Comparison of ENCODE assay signal across 20 cellular contexts in the genomic region with DNA sequence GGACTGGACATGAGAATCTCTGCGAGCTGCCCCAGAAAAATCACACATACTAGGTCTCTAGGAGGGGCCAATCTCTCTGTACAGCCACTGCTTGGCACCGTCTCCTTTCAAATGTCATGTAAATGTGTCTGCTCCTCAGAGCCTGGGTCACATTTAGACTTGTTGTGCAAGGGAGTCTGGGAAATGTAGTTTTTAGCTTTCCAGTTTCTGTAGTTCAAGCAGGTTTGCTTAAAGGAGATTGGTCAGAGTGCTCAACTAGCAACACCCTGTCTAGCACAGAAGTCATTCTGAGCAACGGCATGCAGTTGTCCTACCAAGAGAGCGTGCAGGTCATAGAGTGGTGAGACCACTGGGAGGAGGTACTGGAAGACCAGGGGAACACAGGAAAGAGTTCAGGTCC.
DNase-seq lines count a peak whose midpoint lies in the region; ATAC-seq, FAIRE-seq and TF ChIP-seq lines count a peak whose summit lies in the region.
"Had no signal": no experiment of that assay in that cellular context is flagged by ENCODE, and none has a peak within 500 bp of the region (broad histone marks: within the 10 kb centered on the region; RNA-seq: fewer than 3 reads in every experiment).

No MANE protein-coding gene starts in this region.

- no peaks in the 10 kb centered on the region for H3K9me3 ChIP-seq in GM23248 (ENCODE audit: low read depth)
- no peaks in the 10 kb centered on the region for H3K9me3 ChIP-seq in NT2/D1 (ENCODE audit: insufficient read depth, low read length)
- H3K9me3 ChIP-seq in endothelial cell of umbilical vein (replicated peaks; ENCODE audit: control insufficient read depth, insufficient read depth, low read length), result no peaks in the 10 kb centered on the region
- H3K9me3 ChIP-seq in mucosa of descending colon, result no peaks in the 10 kb centered on the region
- H3K9me3 ChIP-seq in CD8-positive, alpha-beta T cell (ENCODE audit: low read length), result no peaks in the 10 kb centered on the region
- H3K9me3 ChIP-seq: BLaER1 treated with 17β-estradiol and CSF1 and Interleukin-3, amounts not matched to agents 10 nM and 100 nM; gastroesophageal sphincter; spleen; uterus had no signal

- H3K9me3 Mint-ChIP-seq in CD8-positive, alpha-beta T cell, result no peaks in the 10 kb centered on the region
- H3K9me3 Mint-ChIP-seq: endodermal cell; IgD-negative memory B cell; stimulated activated naive CD8-positive, alpha-beta T cell treated with anti-CD3 and anti-CD28 coated beads, Interleukin-15, amount 100 ng/mL, for 72 hours had no signal

- no TSS peak for BruUV-seq in endothelial cell of umbilical vein (replicated peaks; lab: Mats Ljungman, UMichigan)

- peaks cover 13% of the 10 kb centered on the region for H3K27me3 ChIP-seq in GM23248 (replicated peaks; ENCODE audit: insufficient read depth)
- no peaks in the 10 kb centered on the region for H3K27me3 ChIP-seq in NT2/D1 (ENCODE audit: insufficient read depth, insufficient read length)
- no peaks in the 10 kb centered on the region for H3K27me3 ChIP-seq in endothelial cell of umbilical vein (ENCODE audit: control insufficient read depth in 2 of 2, insufficient read depth in 2 of 2, low read length in 2 of 2)
- no peaks in the 10 kb centered on the region for H3K27me3 ChIP-seq in CD8-positive, alpha-beta T cell (ENCODE audit: insufficient read depth, low read length)
- H3K27me3 ChIP-seq: brain microvascular endothelial cell, gastroesophageal sphincter, spleen, uterus had no signal

- H3K36me3 ChIP-seq in GM23248 (ENCODE audit: low read depth) (no peaks in the 10 kb centered on the region), NT2/D1 (ENCODE audit: insufficient read depth, insufficient read length, low read length) (no peaks in the 10 kb centered on the region), endothelial cell of umbilical vein (ENCODE audit: control insufficient read depth in 2 of 2, extremely low read depth in 1 of 2, insufficient read depth in 2 of 2, low read length in 2 of 2) (no peaks in the 10 kb centered on the region), mucosa of descending colon (ENCODE audit: low read depth) (no peaks in the 10 kb centered on the region)
- no peaks in the 10 kb centered on the region for H3K36me3 ChIP-seq in CD8-positive, alpha-beta T cell (ENCODE audit: insufficient read depth, low read length)
- H3K36me3 ChIP-seq: BLaER1 treated with 17β-estradiol and CSF1 and Interleukin-3, amounts not matched to agents 10 nM and 100 nM; brain microvascular endothelial cell; gastroesophageal sphincter; spleen; uterus had no signal

- TF ChIP-seq POLR2A in endothelial cell of umbilical vein (IDR thresholded peaks at IDR 0.05; ENCODE audit: low read depth, low read length), result no peak

- no peak overlapping the region for H3K9ac ChIP-seq in GM23248
- no peak overlapping the region for H3K9ac ChIP-seq in NT2/D1 (ENCODE audit: insufficient read length, low read depth)
- H3K9ac ChIP-seq in endothelial cell of umbilical vein (replicated peaks; ENCODE audit: extremely low read depth, insufficient read depth, low read length), result no peak overlapping the region
- H3K9ac ChIP-seq: BLaER1 treated with 17β-estradiol and CSF1 and Interleukin-3, amounts not matched to agents 10 nM and 100 nM; parathyroid adenoma had no signal

- H3K27me3 Mint-ChIP-seq in CD8-positive, alpha-beta T cell (ENCODE audit: low read depth), result no peaks in the 10 kb centered on the region

- no peak overlapping the region for H3K4me3 ChIP-seq in GM23248
- no peak overlapping the region for H3K4me3 ChIP-seq in NT2/D1 (ENCODE audit: insufficient read length, low read depth)
- no peak overlapping the region for H3K4me3 ChIP-seq in endothelial cell of umbilical vein (replicated peaks in 1 of 3; ENCODE audit: insufficient read depth in 1 of 3, low read depth in 1 of 3, low read length in 3 of 3)
- H3K4me3 ChIP-seq in mucosa of descending colon, result no peak overlapping the region
- no peak overlapping the region for H3K4me3 ChIP-seq in CD8-positive, alpha-beta T cell (ENCODE audit: low read depth, low read length)
- H3K4me3 ChIP-seq: BLaER1 treated with 17β-estradiol and CSF1 and Interleukin-3, amounts not matched to agents 10 nM and 100 nM; gastroesophageal sphincter; spleen; uterus had no signal

- H3K79me2 ChIP-seq in GM23248 (ENCODE audit: insufficient read depth) (no peaks in the 10 kb centered on the region), endothelial cell of umbilical vein (ENCODE audit: control insufficient read depth, insufficient read depth, low read length) (no peaks in the 10 kb centered on the region)
- H3K79me2 ChIP-seq: parathyroid adenoma had no signal

- POLR2A ChIA-PET in endothelial cell of umbilical vein (lab: Charles Lee), result no interaction called here
- POLR2A ChIA-PET in CD8-positive, alpha-beta T cell (lab: Charles Lee), result no interaction called here

- TF ChIP-seq CTCF in endothelial cell of umbilical vein (IDR thresholded peaks at IDR 0.05; ENCODE audit: extremely low read depth in 1 of 2, insufficient read depth in 1 of 2, low read depth in 1 of 2, low read length in 2 of 2), result no peak
- no peak for TF ChIP-seq CTCF in mucosa of descending colon (IDR thresholded peaks at IDR 0.05)
- TF ChIP-seq CTCF in CD8-positive, alpha-beta T cell (IDR thresholded peaks at IDR 0.05), result no peak

- intact Hi-C loops in endothelial cell of umbilical vein (cut with micrococcal nuclease) (no loop called here), mucosa of descending colon (cut with DNase I, micrococcal nuclease) (no loop called here)
- intact Hi-C loops in CD8-positive, alpha-beta T cell (cut with DNase I, micrococcal nuclease), result no loop called here

- no peaks in the 10 kb centered on the region for H3K9me1 ChIP-seq in endothelial cell of umbilical vein (replicated peaks; ENCODE audit: control insufficient read depth, extremely low read depth, insufficient read depth, low read length)

- H3F3A ChIP-seq in GM23248 (ENCODE audit: insufficient read depth), result no peaks in the 10 kb centered on the region

- no peak overlapping the region for H2AFZ ChIP-seq in GM23248
- peak overlapping the region; percentile 23 for H2AFZ ChIP-seq in endothelial cell of umbilical vein (ENCODE audit: low read depth, low read length)
- H2AFZ ChIP-seq: parathyroid adenoma had no signal

- H3K4me2 ChIP-seq in GM23248 (ENCODE audit: unreplicated experiment) (no peak overlapping the region), endothelial cell of umbilical vein (ENCODE audit: insufficient read depth, low read length) (no peak overlapping the region)
- H3K4me2 ChIP-seq: BLaER1 treated with 17β-estradiol and CSF1 and Interleukin-3, amounts not matched to agents 10 nM and 100 nM had no signal

- in situ Hi-C loops in GM23248 (cut with MboI), result no loop called here

- no peak overlapping the region for H3K27ac Mint-ChIP-seq in CD8-positive, alpha-beta T cell
- H3K27ac Mint-ChIP-seq: endodermal cell had no signal

- no peaks in the 10 kb centered on the region for H3K9me2 ChIP-seq in GM23248 (ENCODE audit: insufficient read depth)

- peaks cover 14% of the 10 kb centered on the region for H3K4me1 Mint-ChIP-seq in CD8-positive, alpha-beta T cell (ENCODE audit: low read depth)
- H3K4me1 Mint-ChIP-seq: IgD-negative memory B cell; stimulated activated naive CD8-positive, alpha-beta T cell treated with anti-CD3 and anti-CD28 coated beads, Interleukin-15, amount 100 ng/mL, for 72 hours had no signal

- peak; percentile 13 for DNase-seq in GM23248
- DNase-seq in NT2/D1 (ENCODE audit: low read depth, low spot score), result peak; percentile 42
- DNase-seq in endothelial cell of umbilical vein (ENCODE audit: low read depth, low spot score), result no peak
- no peak for DNase-seq in mucosa of descending colon
- DNase-seq in Kasumi-1 (lab: John Stamatoyannopoulos, UW), result no peak
- DNase-seq in GM19240 (ENCODE audit: insufficient read length, low spot score), result no peak
- DNase-seq in CD8-positive, alpha-beta T cell, result no peak
- DNase-seq: activated naive CD4-positive, alpha-beta T cell treated with Interleukin-2 at 50 U/mL for 16 hours; brain microvascular endothelial cell; endodermal cell; NCI-H1417 treated with DMSO at 0.1 percent for 48 hours; NCI-H345; spleen; stimulated activated naive CD8-positive, alpha-beta T cell treated with anti-CD3 and anti-CD28 coated beads, Interleukin-15, amount 100 ng/mL, for 72 hours; uterus had no signal

- CTCF ChIA-PET in endothelial cell of umbilical vein (lab: Charles Lee), result interaction anchor here (1.0 to 2.9 kb wide), 3 partner anchors 10 to 65 kb away, joined by 3 to 22 read pairs (median 6); no protein-coding TSS in a partner anchor
- CTCF ChIA-PET in CD8-positive, alpha-beta T cell (lab: Charles Lee), result no interaction called here

- no peaks in the 10 kb centered on the region for H4K20me1 ChIP-seq in GM23248 (ENCODE audit: insufficient read depth)
- H4K20me1 ChIP-seq in endothelial cell of umbilical vein (replicated peaks; ENCODE audit: control insufficient read depth, extremely low read depth, insufficient read depth, low read length), result no peaks in the 10 kb centered on the region
- H4K20me1 ChIP-seq: BLaER1 treated with 17β-estradiol and CSF1 and Interleukin-3, amounts not matched to agents 10 nM and 100 nM had no signal

- H3K4me3 Mint-ChIP-seq in CD8-positive, alpha-beta T cell, result no peak overlapping the region
- H3K4me3 Mint-ChIP-seq: endodermal cell; IgD-negative memory B cell; stimulated activated naive CD8-positive, alpha-beta T cell treated with anti-CD3 and anti-CD28 coated beads, Interleukin-15, amount 100 ng/mL, for 72 hours had no signal

- FAIRE-seq in endothelial cell of umbilical vein (lab: Jason Lieb, UNC), result no peak
- FAIRE-seq: islet of Langerhans had no signal

- H3K36me3 Mint-ChIP-seq in CD8-positive, alpha-beta T cell, result no peaks in the 10 kb centered on the region
- H3K36me3 Mint-ChIP-seq: IgD-negative memory B cell had no signal

- H3K4me1 ChIP-seq in GM23248 (ENCODE audit: insufficient read depth), result no peaks in the 10 kb centered on the region
- H3K4me1 ChIP-seq in NT2/D1 (ENCODE audit: insufficient read depth, insufficient read length), result no peaks in the 10 kb centered on the region
- H3K4me1 ChIP-seq in endothelial cell of umbilical vein (ENCODE audit: control insufficient read depth, extremely low read depth, insufficient read depth, low read length), result peaks cover 18% of the 10 kb centered on the region
- no peaks in the 10 kb centered on the region for H3K4me1 ChIP-seq in mucosa of descending colon (ENCODE audit: low read depth)
- no peaks in the 10 kb centered on the region for H3K4me1 ChIP-seq in CD8-positive, alpha-beta T cell (ENCODE audit: insufficient read depth, low read length)
- H3K4me1 ChIP-seq: BLaER1 treated with 17β-estradiol and CSF1 and Interleukin-3, amounts not matched to agents 10 nM and 100 nM; gastroesophageal sphincter; parathyroid adenoma; uterus had no signal

- peak; percentile 21 for ATAC-seq in mucosa of descending colon
- no peak for ATAC-seq in CD8-positive, alpha-beta T cell
- ATAC-seq: gastroesophageal sphincter; stimulated activated naive CD8-positive, alpha-beta T cell treated with anti-CD3 and anti-CD28 coated beads, Interleukin-15, amount 100 ng/mL, for 72 hours had no signal

- H3K27ac ChIP-seq in GM23248 (no peak overlapping the region), endothelial cell of umbilical vein (ENCODE audit: insufficient read depth, low read depth, low read length) (no peak overlapping the region)
- no peak overlapping the region for H3K27ac ChIP-seq in CD8-positive, alpha-beta T cell (ENCODE audit: low read depth, low read length)
- H3K27ac ChIP-seq: BLaER1 treated with 17β-estradiol and CSF1 and Interleukin-3, amounts not matched to agents 10 nM and 100 nM; brain microvascular endothelial cell; gastroesophageal sphincter; parathyroid adenoma; spleen; uterus had no signal

- WGBS in GM23248 (ENCODE audit: low coverage in 1 of 2, low lambda C conversion rate in 2 of 2, missing lambda C conversion rate in 2 of 2), 2 experiments, result 67 to 72% methylated on average over 4 of the region's 4 CpGs

- dilution Hi-C loops in endothelial cell of umbilical vein (cut with MboI; ENCODE audit: extremely low pct_ligation_motif_present, low sequenced_read_pairs), result no loop called here

Comparison
In these comparisons a context has a peak if more than half of its experiments do, and no peak if none do; other contexts are left out.
1. DNase-seq: peak in GM23248 (single experiment) and NT2/D1 (single experiment); none in endothelial cell of umbilical vein (single experiment), mucosa of descending colon (0 of 3), Kasumi-1 (0 of 2), GM19240 (single experiment) and CD8-positive, alpha-beta T cell (0 of 7).